ENCODE assay signal across 18 cellular contexts in genomic region chr1:43879414-43879813, GRCh38. TPM values are rescaled to one million over a fixed set of nuclear protein-coding genes. Genes with fewer than 3 reads are reported as not detected.
DNase-seq lines count a peak whose midpoint lies in the region; ATAC-seq and TF ChIP-seq lines count a peak whose summit lies in the region.
"Had no signal": no experiment of that assay in that cellular context is flagged by ENCODE, and none has a peak within 500 bp of the region (broad histone marks: within the 10 kb centered on the region; RNA-seq: fewer than 3 reads in every experiment).

No MANE protein-coding gene starts in this region.

- H3K9me3 ChIP-seq in adipocyte (ENCODE audit: control insufficient read depth, low read length) = no peaks in the 10 kb centered on the region
- H3K9me3 ChIP-seq: mucosa of descending colon had no signal

- H3K4me3 ChIP-seq in adipocyte (ENCODE audit: low read length) = no peak overlapping the region
- H3K4me3 ChIP-seq: mucosa of descending colon had no signal

- no peaks in the 10 kb centered on the region for H3K36me3 Mint-ChIP-seq in HFFc6 (ENCODE audit: low read depth)
- peaks cover 0 to 3% (median 0%) of the 10 kb centered on the region in 3 donors for H3K36me3 Mint-ChIP-seq in naive thymus-derived CD8-positive, alpha-beta T cell

- POLR2A ChIA-PET in naive thymus-derived CD8-positive, alpha-beta T cell (lab: Charles Lee) = no interaction called here

- DNase-seq in AG08396 (ENCODE audit: low spot score) (peak; percentile 57), HFFc6 (peak; percentile 60), adipocyte (ENCODE audit: low read depth) (peak; percentile 32), glomerular visceral epithelial cell (ENCODE audit: extremely low spot score) (peak; percentile 8), SHP77 (lab: John Stamatoyannopoulos, UW) (no peak), COLO829 (ENCODE audit: low spot score) (no peak)
- DNase-seq in naive thymus-derived CD8-positive, alpha-beta T cell = no peak
- no peak for DNase-seq in activated CD4-positive, alpha-beta T cell treated with anti-CD3 and anti-CD28 coated beads for 4 hours
- DNase-seq: activated CD4-positive, alpha-beta T cell treated with anti-CD3 and anti-CD28 coated beads for 1 hour; activated T-cell treated with anti-CD3 and anti-CD28 coated beads, Interleukin-2, amount 50 U/mL, for 1 hour; dermis blood vessel endothelial cell; GF-D8; GOT3; mucosa of descending colon; posterior cingulate gyrus; stimulated activated CD4-positive, alpha-beta T cell treated with anti-CD3 and anti-CD28 coated beads, Interleukin-2, amount 100 ng/mL, for 24 hours had no signal

- H3K36me3 ChIP-seq in adipocyte (ENCODE audit: control insufficient read depth, insufficient read depth, low read length, severe bottlenecking) = no peaks in the 10 kb centered on the region

- TF ChIP-seq CTCF in HFFc6 (IDR thresholded peaks at IDR 0.05) = no peak

- no peaks in the 10 kb centered on the region for H3K27me3 ChIP-seq in adipocyte (replicated peaks; ENCODE audit: control insufficient read depth, insufficient read depth, low read length)

- no peak overlapping the region for H3K9ac ChIP-seq in adipocyte (ENCODE audit: low read length)

- no peak overlapping the region for H3K4me3 Mint-ChIP-seq in HFFc6
- H3K4me3 Mint-ChIP-seq in naive thymus-derived CD8-positive, alpha-beta T cell = no peak overlapping the region
- H3K4me3 Mint-ChIP-seq: CD8-positive, alpha-beta memory T cell had no signal

- no peaks in the 10 kb centered on the region for H3K9me3 Mint-ChIP-seq in HFFc6
- H3K9me3 Mint-ChIP-seq in naive thymus-derived CD8-positive, alpha-beta T cell = no peaks in the 10 kb centered on the region
- H3K9me3 Mint-ChIP-seq: CD8-positive, alpha-beta memory T cell had no signal

- H3K27ac Mint-ChIP-seq in HFFc6 = no peak overlapping the region
- no peak overlapping the region for H3K27ac Mint-ChIP-seq in naive thymus-derived CD8-positive, alpha-beta T cell
- H3K27ac Mint-ChIP-seq: CD8-positive, alpha-beta memory T cell had no signal

- no peak for ATAC-seq in naive thymus-derived CD8-positive, alpha-beta T cell
- ATAC-seq: mucosa of descending colon had no signal

- H3K4me1 Mint-ChIP-seq in HFFc6 (ENCODE audit: low read depth) = no peaks in the 10 kb centered on the region
- no peaks in the 10 kb centered on the region for H3K4me1 Mint-ChIP-seq in naive thymus-derived CD8-positive, alpha-beta T cell
- H3K4me1 Mint-ChIP-seq: CD8-positive, alpha-beta memory T cell had no signal

- no peaks in the 10 kb centered on the region for H3K27me3 Mint-ChIP-seq in HFFc6 (ENCODE audit: insufficient read depth)
- H3K27me3 Mint-ChIP-seq in naive thymus-derived CD8-positive, alpha-beta T cell = no peaks in the 10 kb centered on the region
- H3K27me3 Mint-ChIP-seq: CD8-positive, alpha-beta memory T cell had no signal

- peaks cover 13% of the 10 kb centered on the region for H3K4me1 ChIP-seq in adipocyte (ENCODE audit: control insufficient read depth, insufficient read depth, low read length)

RNA-seq across cellular contexts. Expression of gene ARTN, which starts 54.2 kb away (rescaled TPM):
- total RNA-seq in HFFc6 (2021; fragmentation: NEBNext Ultra II Directional; extraction: Animal tissue kit (Norgen Biotek cat#: 25700)) = under 1 TPM; 0.14 to 0.61 (median 0.37) TPM
- total RNA-seq in naive thymus-derived CD8-positive, alpha-beta T cell = under 1 TPM; 0.25 to 0.96 TPM
- not detected for polyA plus RNA-seq in naive thymus-derived CD8-positive, alpha-beta T cell
- total RNA-seq: dermis blood vessel endothelial cell, HT-29 had no signal
- polyA plus RNA-seq: CD8-positive, alpha-beta memory T cell had no signal

Comparison
In these comparisons a context has a peak if more than half of its experiments do, and no peak if none do; other contexts are left out.
1. DNase-seq: peak in AG08396 (single experiment), HFFc6 (single experiment), adipocyte (single experiment) and glomerular visceral epithelial cell (single experiment); none in naive thymus-derived CD8-positive, alpha-beta T cell (0 of 10), activated CD4-positive, alpha-beta T cell treated with anti-CD3 and anti-CD28 coated beads for 4 hours (0 of 2), SHP77 (0 of 2) and COLO829 (single experiment).